In genomic region chr2:12701786-12702660, GRCh38 we compare ENCODE assay signal across 12 cellular contexts. TPM values are rescaled to one million over a fixed set of nuclear protein-coding genes. Genes with fewer than 3 reads are reported as not detected.
DNase-seq lines count a peak whose midpoint lies in the region; ATAC-seq and TF ChIP-seq lines count a peak whose summit lies in the region.
"Had no signal": no experiment of that assay in that cellular context is flagged by ENCODE, and none has a peak within 500 bp of the region (broad histone marks: within the 10 kb centered on the region; RNA-seq: fewer than 3 reads in every experiment).

No MANE protein-coding gene starts in this region.

- H3K9me3 ChIP-seq in left ventricle myocardium inferior (replicated peaks) (no peaks in the 10 kb centered on the region), right cardiac atrium (ENCODE audit: control insufficient read depth, low read length) (no peaks in the 10 kb centered on the region), T-helper 17 cell (ENCODE audit: control insufficient read depth, low read length, poor library complexity, severe bottlenecking) (no peaks in the 10 kb centered on the region)
- H3K9me3 ChIP-seq: thoracic aorta had no signal

- peaks cover 8% of the 10 kb centered on the region for H3K9me3 Mint-ChIP-seq in stimulated activated naive CD8-positive, alpha-beta T cell treated with anti-CD3 and anti-CD28 coated beads, Interleukin-15, Interleukin-2, amounts not matched to agents 100 ng/mL and 50 ng/mL, for 24 hours
- H3K9me3 Mint-ChIP-seq in WTC11 = peaks cover 12% of the 10 kb centered on the region

- H3K36me3 ChIP-seq in left ventricle myocardium inferior = no peaks in the 10 kb centered on the region
- H3K36me3 ChIP-seq: heart left ventricle, thoracic aorta had no signal

- DNase-seq in left ventricle myocardium inferior = no peak
- DNase-seq in right cardiac atrium = no peak
- DNase-seq in T-helper 17 cell = no peak
- peak; percentile 45 for DNase-seq in epithelial cell of prostate (ENCODE audit: low read depth, low spot score)
- no peak for DNase-seq in WTC11 (ENCODE audit: low spot score)
- no peak for DNase-seq in GM10266 (ENCODE audit: extremely low spot score)
- DNase-seq in DMS53 (lab: John Stamatoyannopoulos, UW) = no peak
- DNase-seq: Kasumi-1 had no signal

- H3K27ac ChIP-seq in left ventricle myocardium inferior (replicated peaks) (peak overlapping the region; percentile 51), right cardiac atrium (ENCODE audit: low read length) (no peak overlapping the region), epithelial cell of prostate (peak overlapping the region; percentile 86)
- H3K27ac ChIP-seq: thoracic aorta had no signal

- peak overlapping the region; percentile 52 for H3K4me3 Mint-ChIP-seq in T-helper 17 cell
- H3K4me3 Mint-ChIP-seq in stimulated activated naive CD8-positive, alpha-beta T cell treated with anti-CD3 and anti-CD28 coated beads, Interleukin-15, Interleukin-2, amounts not matched to agents 100 ng/mL and 50 ng/mL, for 24 hours = peak overlapping the region; percentile 22
- no peak overlapping the region for H3K4me3 Mint-ChIP-seq in WTC11

- CTCF ChIA-PET in WTC11 (lab: Charles Lee) = interaction anchor here (0.5 to 4.4 kb wide), 2 partner anchors 14 to 227 kb away, joined by 3 to 24 read pairs; partner anchors contain the start of gene TRIB2

- intact Hi-C loops in left ventricle myocardium inferior (cut with micrococcal nuclease) = no loop called here
- intact Hi-C loops in right cardiac atrium (cut with DNase I) = no loop called here

- TF ChIP-seq CTCF in left ventricle myocardium inferior (IDR thresholded peaks at IDR 0.05; ENCODE audit: borderline replicate concordance) (no peak), WTC11 (IDR thresholded peaks at IDR 0.05) (no peak), GM10266 (IDR thresholded peaks at IDR 0.05; ENCODE audit: control insufficient read depth, insufficient read depth, low read depth, missing control alignments) (no peak)

- peaks cover 38% of the 10 kb centered on the region for H3K4me1 Mint-ChIP-seq in T-helper 17 cell
- H3K4me1 Mint-ChIP-seq in stimulated activated naive CD8-positive, alpha-beta T cell treated with anti-CD3 and anti-CD28 coated beads, Interleukin-15, Interleukin-2, amounts not matched to agents 100 ng/mL and 50 ng/mL, for 24 hours (ENCODE audit: low read depth) = peaks cover 40% of the 10 kb centered on the region
- H3K4me1 Mint-ChIP-seq in WTC11 = peaks cover 14% of the 10 kb centered on the region
- H3K4me1 Mint-ChIP-seq: CD14-positive monocyte had no signal

- H3K27me3 Mint-ChIP-seq in T-helper 17 cell = no peaks in the 10 kb centered on the region
- H3K27me3 Mint-ChIP-seq in stimulated activated naive CD8-positive, alpha-beta T cell treated with anti-CD3 and anti-CD28 coated beads, Interleukin-15, Interleukin-2, amounts not matched to agents 100 ng/mL and 50 ng/mL, for 24 hours = peaks cover 29% of the 10 kb centered on the region
- no peaks in the 10 kb centered on the region for H3K27me3 Mint-ChIP-seq in WTC11 (ENCODE audit: low read depth)

- H3K27ac Mint-ChIP-seq in T-helper 17 cell (peak overlapping the region; percentile 88), WTC11 (no peak overlapping the region)
- peak overlapping the region; percentile 66 for H3K27ac Mint-ChIP-seq in stimulated activated naive CD8-positive, alpha-beta T cell treated with anti-CD3 and anti-CD28 coated beads, Interleukin-15, Interleukin-2, amounts not matched to agents 100 ng/mL and 50 ng/mL, for 24 hours
- H3K27ac Mint-ChIP-seq: CD14-positive monocyte had no signal

- ATAC-seq in right cardiac atrium = no peak
- no peak for ATAC-seq in T-helper 17 cell
- ATAC-seq in WTC11 = no peak

- 84% methylated on average over 9 of the region's 9 CpGs for WGBS in right cardiac atrium

- peaks cover 4% of the 10 kb centered on the region for H3K36me3 Mint-ChIP-seq in T-helper 17 cell (ENCODE audit: low read depth)
- H3K36me3 Mint-ChIP-seq in stimulated activated naive CD8-positive, alpha-beta T cell treated with anti-CD3 and anti-CD28 coated beads, Interleukin-15, Interleukin-2, amounts not matched to agents 100 ng/mL and 50 ng/mL, for 24 hours (ENCODE audit: low read depth) = peaks cover 4% of the 10 kb centered on the region
- peaks cover 6% of the 10 kb centered on the region; the same call in 1 of the 2 replicates for H3K36me3 Mint-ChIP-seq in WTC11
- H3K36me3 Mint-ChIP-seq: CD14-positive monocyte had no signal

- no peak overlapping the region for H3K4me3 ChIP-seq in left ventricle myocardium inferior
- H3K4me3 ChIP-seq in right cardiac atrium (ENCODE audit: low read length) = no peak overlapping the region
- H3K4me3 ChIP-seq: heart left ventricle, thoracic aorta had no signal

- POLR2A ChIA-PET in WTC11 (lab: Charles Lee) = interaction anchor here (0.7 kb wide), 1 partner anchor 174 kb away, joined by 3 read pairs; no protein-coding TSS in a partner anchor

- H3K4me1 ChIP-seq in left ventricle myocardium inferior (peaks cover 13% of the 10 kb centered on the region), right cardiac atrium (ENCODE audit: control insufficient read depth, insufficient read depth, low read length) (no peaks in the 10 kb centered on the region)

- H3K27me3 ChIP-seq in left ventricle myocardium inferior (ENCODE audit: low read depth) (no peaks in the 10 kb centered on the region), right cardiac atrium (ENCODE audit: control insufficient read depth, insufficient read depth) (no peaks in the 10 kb centered on the region)
- H3K27me3 ChIP-seq: heart left ventricle had no signal

TF ChIP-seq in WTC11, 78 proteins besides CTCF, POLR2A, EP300 and RAD21:
- TF ChIP-seq, protein P1, sequence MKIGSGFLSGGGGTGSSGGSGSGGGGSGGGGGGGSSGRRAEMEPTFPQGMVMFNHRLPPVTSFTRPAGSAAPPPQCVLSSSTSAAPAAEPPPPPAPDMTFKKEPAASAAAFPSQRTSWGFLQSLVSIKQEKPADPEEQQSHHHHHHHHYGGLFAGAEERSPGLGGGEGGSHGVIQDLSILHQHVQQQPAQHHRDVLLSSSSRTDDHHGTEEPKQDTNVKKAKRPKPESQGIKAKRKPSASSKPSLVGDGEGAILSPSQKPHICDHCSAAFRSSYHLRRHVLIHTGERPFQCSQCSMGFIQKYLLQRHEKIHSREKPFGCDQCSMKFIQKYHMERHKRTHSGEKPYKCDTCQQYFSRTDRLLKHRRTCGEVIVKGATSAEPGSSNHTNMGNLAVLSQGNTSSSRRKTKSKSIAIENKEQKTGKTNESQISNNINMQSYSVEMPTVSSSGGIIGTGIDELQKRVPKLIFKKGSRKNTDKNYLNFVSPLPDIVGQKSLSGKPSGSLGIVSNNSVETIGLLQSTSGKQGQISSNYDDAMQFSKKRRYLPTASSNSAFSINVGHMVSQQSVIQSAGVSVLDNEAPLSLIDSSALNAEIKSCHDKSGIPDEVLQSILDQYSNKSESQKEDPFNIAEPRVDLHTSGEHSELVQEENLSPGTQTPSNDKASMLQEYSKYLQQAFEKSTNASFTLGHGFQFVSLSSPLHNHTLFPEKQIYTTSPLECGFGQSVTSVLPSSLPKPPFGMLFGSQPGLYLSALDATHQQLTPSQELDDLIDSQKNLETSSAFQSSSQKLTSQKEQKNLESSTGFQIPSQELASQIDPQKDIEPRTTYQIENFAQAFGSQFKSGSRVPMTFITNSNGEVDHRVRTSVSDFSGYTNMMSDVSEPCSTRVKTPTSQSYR (CRISPR knock-in tag; IDR thresholded peaks at IDR 0.05) = no peak
- no peak for TF ChIP-seq ZNF532 (CRISPR knock-in tag; IDR thresholded peaks at IDR 0.05; ENCODE audit: borderline replicate concordance)
- no peak for TF ChIP-seq HMGA2 (CRISPR knock-in tag; IDR thresholded peaks at IDR 0.05)

RNA-seq across cellular contexts. Expression of gene TRIB2, which starts 14.7 kb away (rescaled TPM):
- total RNA-seq in left ventricle myocardium inferior (31.1 TPM), right cardiac atrium (10 to 100 TPM; 24.7 to 32.2 (median 28.2) TPM), T-helper 17 cell (100 to 1,000 TPM; 166 to 170 TPM), WTC11 (2021) (79.6 to 89.3 TPM (median 83.1 TPM) in 3 replicates)
- 25.3 TPM for polyA plus RNA-seq in right cardiac atrium
